In the genomic region with DNA sequence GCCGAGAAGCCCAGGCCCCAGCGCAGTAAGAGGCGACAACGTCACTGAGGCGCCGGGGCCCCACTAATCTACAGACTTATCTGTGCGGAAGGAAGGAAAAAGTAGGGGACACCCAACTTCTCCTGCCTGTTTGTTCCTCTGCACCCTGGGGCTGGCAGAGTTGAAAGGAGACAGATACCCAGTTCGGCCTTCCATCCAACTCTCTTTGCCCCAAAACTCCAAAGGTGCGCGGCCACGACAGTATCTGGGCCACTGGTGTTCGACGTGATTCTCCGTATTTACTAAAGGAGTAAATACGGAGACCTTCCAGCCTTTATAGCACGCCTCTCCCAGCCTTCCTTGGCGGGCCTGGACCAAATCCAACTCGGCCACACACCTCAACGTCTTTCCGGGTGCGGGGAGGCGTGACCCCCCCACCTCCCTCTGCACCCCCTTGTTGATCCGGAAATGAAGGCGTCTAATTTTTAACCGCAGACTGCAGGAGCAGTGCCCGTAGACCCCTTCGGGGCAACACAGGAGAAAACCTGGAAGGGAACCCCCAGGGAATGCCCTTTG, we compare ENCODE assay signal across 8 cellular contexts. TPM values are rescaled to one million over a fixed set of nuclear protein-coding genes. Genes with fewer than 3 reads are reported as not detected.
DNase-seq lines count a peak whose midpoint lies in the region; ATAC-seq and TF ChIP-seq lines count a peak whose summit lies in the region.

No MANE protein-coding gene starts in this region.

- H3K4me1 ChIP-seq in PC-9 (replicated peaks; ENCODE audit: insufficient read depth): peaks cover 53% of the 10 kb centered on the region

- POLR2A ChIA-PET in PC-9 (lab: Charles Lee; ENCODE audit: unreplicated experiment): interaction anchor here (1.0 kb wide), 1 partner anchor 494 kb away, joined by 3 read pairs; no protein-coding TSS in a partner anchor

- CTCF ChIA-PET in PC-9 (lab: Charles Lee): interaction anchor here (0.6 kb wide), 2 partner anchors 230 to 466 kb away, joined by 3 to 8 read pairs; no protein-coding TSS in a partner anchor

- no peaks in the 10 kb centered on the region for H3K27me3 Mint-ChIP-seq in stimulated activated naive CD8-positive, alpha-beta T cell treated with anti-CD3 and anti-CD28 coated beads, Interleukin-15, amount 100 ng/mL, for 72 hours

- H3K4me1 Mint-ChIP-seq in stimulated activated naive CD8-positive, alpha-beta T cell treated with anti-CD3 and anti-CD28 coated beads, Interleukin-15, amount 100 ng/mL, for 72 hours: peaks cover 44% of the 10 kb centered on the region

- no peaks in the 10 kb centered on the region for H3K9me2 ChIP-seq in PC-9 (ENCODE audit: insufficient read depth)

- DNase-seq in NK-92 treated with Interleukin-12 subunit alpha and Interleukin-12 subunit beta, amount 100 ng/mL, for 24 hours (lab: John Stamatoyannopoulos, UW): peak; percentile 47
- DNase-seq in NK-92 (lab: John Stamatoyannopoulos, UW; ENCODE audit: unreplicated experiment) (no peak), PC-9 (peak in 1 of 2 experiments; percentile 45), astrocyte of the spinal cord (ENCODE audit: low read depth, low spot score) (no peak), kidney tubule cell (ENCODE audit: low spot score) (peak; percentile 72), Ammon's horn (ENCODE audit: low spot score) (no peak)
- peak in 1 of 2 donors; percentile 34 for DNase-seq in stimulated activated naive CD8-positive, alpha-beta T cell treated with anti-CD3 and anti-CD28 coated beads, Interleukin-15, amount 100 ng/mL, for 72 hours

- peak; percentile 13 for ATAC-seq in stimulated activated naive CD8-positive, alpha-beta T cell treated with anti-CD3 and anti-CD28 coated beads, Interleukin-15, amount 100 ng/mL, for 72 hours
- no peak for ATAC-seq in GM21515 (IDR thresholded peaks at IDR 0.05; ENCODE audit: unreplicated experiment)

- no peak overlapping the region for H2AFZ ChIP-seq in PC-9

- intact Hi-C loops in PC-9 (cut with micrococcal nuclease; ENCODE audit: unreplicated experiment): loop anchor here (2.0 to 5.0 kb wide), 2 partner anchors 114 to 172 kb away; no protein-coding TSS in a partner anchor

- peak overlapping the region; percentile 100 for H3K4me2 ChIP-seq in PC-9

- in situ Hi-C loops in astrocyte of the spinal cord (cut with HindIII; ENCODE audit: low sequenced_read_pairs): no loop called here

- H3K9me3 Mint-ChIP-seq in stimulated activated naive CD8-positive, alpha-beta T cell treated with anti-CD3 and anti-CD28 coated beads, Interleukin-15, amount 100 ng/mL, for 72 hours: no peaks in the 10 kb centered on the region

- H3K27ac ChIP-seq in PC-9: 0 out of 2 replicates have a peak overlapping the region, but pooled peaks have one; percentile 39

- H3K27me3 ChIP-seq in PC-9 (ENCODE audit: insufficient read depth, low read depth): no peaks in the 10 kb centered on the region

- peaks cover 28% of the 10 kb centered on the region for H3F3A ChIP-seq in PC-9 (ENCODE audit: insufficient read depth, low read depth)

- peak overlapping the region; percentile 92 to 97 for H3K4me3 Mint-ChIP-seq in stimulated activated naive CD8-positive, alpha-beta T cell treated with anti-CD3 and anti-CD28 coated beads, Interleukin-15, amount 100 ng/mL, for 72 hours

- H3K4me3 ChIP-seq in PC-9 (peak overlapping the region; percentile 75), astrocyte of the spinal cord (ENCODE audit: low read depth, low read length) (peak overlapping the region; percentile 95)

- H4K20me1 ChIP-seq in PC-9 (ENCODE audit: insufficient read depth): peaks cover 52% of the 10 kb centered on the region

- H3K27ac Mint-ChIP-seq in stimulated activated naive CD8-positive, alpha-beta T cell treated with anti-CD3 and anti-CD28 coated beads, Interleukin-15, amount 100 ng/mL, for 72 hours: peak overlapping the region; percentile 84 to 90

- no peak for TF ChIP-seq CTCF in PC-9 (conservative IDR thresholded peaks at IDR 0.05)
- TF ChIP-seq CTCF in astrocyte of the spinal cord (IDR thresholded peaks at IDR 0.05; ENCODE audit: low read depth, low read length): no peak

- TSS peak; percentile 5 for BruUV-seq in PC-9 (replicated peaks; lab: Mats Ljungman, UMichigan)

- H3K9me3 ChIP-seq in PC-9 (ENCODE audit: insufficient read depth, low read depth): no peaks in the 10 kb centered on the region

- H3K79me2 ChIP-seq in PC-9 (ENCODE audit: low read depth): peaks cover 74% of the 10 kb centered on the region

- H3K36me3 ChIP-seq in PC-9 (ENCODE audit: low read depth): 0 out of 2 replicates have a peak, but pooled peaks cover 12% of the 10 kb centered on the region

RNA-seq across cellular contexts. Expression of a gene that starts 1.6 kb away (rescaled TPM):
- 5.0 and 5.8 TPM in 2 replicates for total RNA-seq in PC-9 (2021)

Comparison
In these comparisons a context has a peak if more than half of its experiments do, and no peak if none do; other contexts are left out.
1. DNase-seq: peak in NK-92 treated with Interleukin-12 subunit alpha and Interleukin-12 subunit beta, amount 100 ng/mL, for 24 hours (single experiment) and kidney tubule cell (single experiment); none in NK-92 (single experiment), astrocyte of the spinal cord (single experiment) and Ammon's horn (single experiment).